8 cellular contexts compared by ENCODE assay signal in the genomic region with DNA sequence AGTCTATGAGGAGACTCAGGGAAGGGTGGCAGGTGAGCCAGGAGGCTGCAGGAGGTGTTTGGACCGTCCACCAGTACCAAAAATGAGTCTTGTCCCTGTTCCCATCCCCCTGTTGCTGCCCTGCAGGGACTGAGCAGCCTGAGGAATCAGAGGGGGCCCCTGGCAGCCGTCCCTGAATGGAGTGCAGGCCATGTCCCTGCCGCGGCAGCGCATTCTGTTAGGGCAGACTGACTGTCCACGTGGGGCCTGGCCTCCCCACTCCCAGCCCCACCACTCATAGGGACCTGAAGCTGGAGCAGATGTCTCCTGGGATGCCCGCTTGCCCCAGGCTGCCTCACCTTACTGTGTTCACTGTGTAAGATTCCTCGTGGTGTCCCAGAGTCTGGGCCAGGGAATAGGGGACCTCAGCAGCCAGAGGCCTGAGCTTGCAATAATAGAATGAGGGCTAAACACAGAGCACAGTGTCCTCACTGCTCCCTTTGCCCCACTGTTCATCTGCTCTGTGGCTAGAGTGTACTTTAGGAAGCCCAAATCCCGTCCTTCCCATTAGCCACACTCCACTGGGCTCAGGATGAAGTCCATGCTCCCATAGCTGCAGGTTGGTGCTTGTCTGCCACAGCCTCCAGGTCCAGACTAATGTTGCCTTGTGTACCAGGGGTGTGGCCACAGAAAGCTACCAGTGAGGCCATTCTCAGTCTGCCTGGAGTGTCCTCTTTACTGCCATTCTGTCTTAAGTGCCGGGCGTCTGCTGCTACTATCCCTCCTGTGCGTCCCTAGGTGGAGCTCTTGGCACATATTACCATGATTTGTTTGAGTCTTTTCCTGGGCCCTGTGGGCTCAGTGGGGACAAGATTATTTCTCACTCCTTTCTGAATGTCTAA.
A peak's percentile ranks its signal among the peaks of the same experiment; 100 is the strongest.
DNase-seq lines count a peak whose midpoint lies in the region; ATAC-seq and TF ChIP-seq lines count a peak whose summit lies in the region.

No MANE protein-coding gene starts in this region.

- no peaks in the 10 kb centered on the region for H3K4me1 Mint-ChIP-seq in osteocyte (ENCODE audit: unreplicated experiment)

- H3K27me3 Mint-ChIP-seq in osteocyte (ENCODE audit: unreplicated experiment): no peaks in the 10 kb centered on the region

- peak; percentile 70 for TF ChIP-seq CTCF in osteocyte (IDR thresholded peaks at IDR 0.05)

- ATAC-seq in HG03520 (IDR thresholded peaks at IDR 0.05; ENCODE audit: unreplicated experiment): no peak
- ATAC-seq in HG03439 (IDR thresholded peaks at IDR 0.05; ENCODE audit: unreplicated experiment): no peak

- no peaks in the 10 kb centered on the region for H3K9me3 Mint-ChIP-seq in osteocyte (ENCODE audit: unreplicated experiment)

- no peak overlapping the region for H3K4me3 Mint-ChIP-seq in osteocyte (ENCODE audit: unreplicated experiment)

- H3K36me3 Mint-ChIP-seq in osteocyte (ENCODE audit: unreplicated experiment): peaks cover 5% of the 10 kb centered on the region

- no peak overlapping the region for H3K27ac Mint-ChIP-seq in osteocyte (ENCODE audit: unreplicated experiment)

- peak; percentile 33 for DNase-seq in stimulated activated CD4-positive, alpha-beta T cell treated with anti-CD3 and anti-CD28 coated beads, Interleukin-15, amount 100 ng/mL, for 24 hours
- DNase-seq in stimulated activated CD4-positive, alpha-beta T cell treated with anti-CD3 and anti-CD28 coated beads, Interleukin-4, amount 100 ng/mL, for 1 hour: no peak
- DNase-seq in NCI-H1417 (lab: John Stamatoyannopoulos, UW) (peak; percentile 78 to 95 (median 92)), SK-N-DZ (ENCODE audit: low spot score) (peak; percentile 80), fibroblast of peridontal ligament (ENCODE audit: extremely low read depth) (peak; percentile 68), osteocyte (ENCODE audit: extremely low spot score, unreplicated experiment) (no peak)

Comparison
In these comparisons a context has a peak if more than half of its experiments do, and no peak if none do; other contexts are left out.
1. DNase-seq: peak in stimulated activated CD4-positive, alpha-beta T cell treated with anti-CD3 and anti-CD28 coated beads, Interleukin-15, amount 100 ng/mL, for 24 hours (single experiment), NCI-H1417 (3 of 3), SK-N-DZ (single experiment) and fibroblast of peridontal ligament (single experiment); none in stimulated activated CD4-positive, alpha-beta T cell treated with anti-CD3 and anti-CD28 coated beads, Interleukin-4, amount 100 ng/mL, for 1 hour (single experiment) and osteocyte (single experiment).